ENCODE assay signal across 1 cellular context in genomic region chr9:124770359-124771020, GRCh38.
TF ChIP-seq lines count a peak whose summit lies in the region.

No MANE protein-coding gene starts in this region.

TF ChIP-seq in H1, 55 proteins besides CTCF, POLR2A, EP300 and RAD21 (continued from another document):
- TF ChIP-seq FOSL1 (IDR thresholded peaks at IDR 0.05; ENCODE audit: insufficient read depth, low read depth, low read length), result no peak
- TF ChIP-seq RNF2 (IDR thresholded peaks at IDR 0.05; ENCODE audit: borderline replicate concordance, low read depth, low read length, missing control alignments, poor library complexity, severe bottlenecking), result no peak
- TF ChIP-seq RBBP5 (IDR thresholded peaks at IDR 0.05; ENCODE audit: borderline replicate concordance, low read depth, low read length), result peak; percentile 53; the same call in 1 of the 2 replicates
- TF ChIP-seq ZNF274 (IDR thresholded peaks at IDR 0.05; ENCODE audit: borderline replicate concordance, extremely low read depth, low read length), result no peak
- TF ChIP-seq SIN3A (conservative IDR thresholded peaks at IDR 0.05 in 1 of 2, IDR thresholded peaks at IDR 0.05 in 1 of 2; ENCODE audit: low read depth in 1 of 2, low read length in 2 of 2), result 0 out of 4 replicates have a peak, but pooled peaks of 1 of the 2 experiments have one; percentile 24
- TF ChIP-seq USF2 (IDR thresholded peaks at IDR 0.05; ENCODE audit: low read length), result no peak
- TF ChIP-seq CHD1 (IDR thresholded peaks at IDR 0.05; ENCODE audit: low read depth, low read length), result no peak
- no peak for TF ChIP-seq EGR1 (IDR thresholded peaks at IDR 0.05; ENCODE audit: borderline replicate concordance, low read depth, low read length)
- TF ChIP-seq GABPA (IDR thresholded peaks at IDR 0.05; ENCODE audit: borderline replicate concordance, insufficient read depth, low read length), result no peak
